ENCODE assay signal across 22 cellular contexts in genomic region chr20:38900606-38901005, GRCh38.
DNase-seq lines count a peak whose midpoint lies in the region; ATAC-seq and TF ChIP-seq lines count a peak whose summit lies in the region.
"Had no signal": no experiment of that assay in that cellular context is flagged by ENCODE, and none has a peak within 500 bp of the region (broad histone marks: within the 10 kb centered on the region; RNA-seq: fewer than 3 reads in every experiment).

No MANE protein-coding gene starts in this region.

- ATAC-seq in stimulated activated effector memory CD8-positive, alpha-beta T cell treated with anti-CD3 and anti-CD28 coated beads, Interleukin-12 subunit alpha, Interleukin-12 subunit beta, amount 100 ng/mL, for 72 hours, result no peak
- ATAC-seq in HG03139 (IDR thresholded peaks at IDR 0.05; ENCODE audit: unreplicated experiment), result no peak
- ATAC-seq: Right ventricle myocardium inferior had no signal

- H3K27ac Mint-ChIP-seq in stimulated activated effector memory CD8-positive, alpha-beta T cell treated with anti-CD3 and anti-CD28 coated beads, Interleukin-12 subunit alpha, Interleukin-12 subunit beta, amount 100 ng/mL, for 72 hours, result peak overlapping the region; percentile 71

- peak; percentile 23 for TF ChIP-seq POLR2A in GM19193 (IDR thresholded peaks at IDR 0.05; ENCODE audit: extremely low read depth, insufficient read depth, insufficient read length)

- H3K4me1 Mint-ChIP-seq in stimulated activated effector memory CD8-positive, alpha-beta T cell treated with anti-CD3 and anti-CD28 coated beads, Interleukin-12 subunit alpha, Interleukin-12 subunit beta, amount 100 ng/mL, for 72 hours, result peaks cover 29% of the 10 kb centered on the region

- H3K36me3 Mint-ChIP-seq in stimulated activated effector memory CD8-positive, alpha-beta T cell treated with anti-CD3 and anti-CD28 coated beads, Interleukin-12 subunit alpha, Interleukin-12 subunit beta, amount 100 ng/mL, for 72 hours, result peaks cover 100% of the 10 kb centered on the region

- peak overlapping the region; percentile 39 for H3K27ac ChIP-seq in cingulate gyrus (ENCODE audit: low read depth, low read length)
- H3K27ac ChIP-seq: 22Rv1, SJSA1 had no signal

- DNase-seq in NCI-H146 (lab: John Stamatoyannopoulos, UW) (peak; percentile 50), NCI-H146 treated with DMSO at 0.1 percent for 48 hours (lab: John Stamatoyannopoulos, UW; ENCODE audit: unreplicated experiment) (no peak), DMS 273 (lab: John Stamatoyannopoulos, UW; ENCODE audit: unreplicated experiment) (no peak), NK-92 (lab: John Stamatoyannopoulos, UW; ENCODE audit: unreplicated experiment) (no peak)
- DNase-seq in stimulated activated effector memory CD8-positive, alpha-beta T cell treated with anti-CD3 and anti-CD28 coated beads, Interleukin-12 subunit alpha, Interleukin-12 subunit beta, amount 100 ng/mL, for 72 hours (ENCODE audit: low spot score in 2 of 2), result no peak
- DNase-seq: ACHN; C1 segment of cervical spinal cord; Calu3; CD8-positive, alpha-beta memory T cell; GOT3; HCEC 1CT; NCI-H187 treated with DMSO at 0.1 percent for 48 hours; NCI-H2107; NCI-H446 treated with DMSO at 0.1 percent for 48 hours; NCI-H526 treated with DMSO at 0.1 percent for 48 hours had no signal

- H3K9me3 Mint-ChIP-seq in stimulated activated effector memory CD8-positive, alpha-beta T cell treated with anti-CD3 and anti-CD28 coated beads, Interleukin-12 subunit alpha, Interleukin-12 subunit beta, amount 100 ng/mL, for 72 hours, result no peaks in the 10 kb centered on the region

- H3K4me3 Mint-ChIP-seq in stimulated activated effector memory CD8-positive, alpha-beta T cell treated with anti-CD3 and anti-CD28 coated beads, Interleukin-12 subunit alpha, Interleukin-12 subunit beta, amount 100 ng/mL, for 72 hours, result no peak overlapping the region
- H3K4me3 Mint-ChIP-seq: CD8-positive, alpha-beta memory T cell; IgD-negative memory B cell had no signal
